Comparison of ENCODE assay signal across 1 cellular context in genomic region chr7:35254496-35255416, GRCh38.
TF ChIP-seq lines count a peak whose summit lies in the region.

No MANE protein-coding gene starts in this region.

TF ChIP-seq in A549, 52 proteins besides CTCF, POLR2A, EP300 and RAD21 (continued from another document):
- TF ChIP-seq BCL3 (IDR thresholded peaks at IDR 0.05) (no peak), KDM5A (IDR thresholded peaks at IDR 0.05) (no peak), RARB (CRISPR knock-in tag; IDR thresholded peaks at IDR 0.05) (no peak), BHLHE40 (IDR thresholded peaks at IDR 0.05; ENCODE audit: low read depth, low read length) (no peak), CHD4 (IDR thresholded peaks at IDR 0.05; ENCODE audit: borderline replicate concordance) (no peak), NFE2L2 (conservative IDR thresholded peaks at IDR 0.05; ENCODE audit: low read length) (no peak), TFCP2L1 (CRISPR knock-in tag; IDR thresholded peaks at IDR 0.05) (no peak), MAFK (IDR thresholded peaks at IDR 0.05; ENCODE audit: partially characterized antibody) (no peak), CHD2 (IDR thresholded peaks at IDR 0.05; ENCODE audit: low read length, partially characterized antibody) (no peak), REST (IDR thresholded peaks at IDR 0.05) (no peak), ESRRA (IDR thresholded peaks at IDR 0.05; ENCODE audit: borderline replicate concordance, low read length) (no peak)
TF ChIP-seq in A549: peak in this region for 0.
